Comparison of ENCODE assay signal across 12 cellular contexts in the genomic region with DNA sequence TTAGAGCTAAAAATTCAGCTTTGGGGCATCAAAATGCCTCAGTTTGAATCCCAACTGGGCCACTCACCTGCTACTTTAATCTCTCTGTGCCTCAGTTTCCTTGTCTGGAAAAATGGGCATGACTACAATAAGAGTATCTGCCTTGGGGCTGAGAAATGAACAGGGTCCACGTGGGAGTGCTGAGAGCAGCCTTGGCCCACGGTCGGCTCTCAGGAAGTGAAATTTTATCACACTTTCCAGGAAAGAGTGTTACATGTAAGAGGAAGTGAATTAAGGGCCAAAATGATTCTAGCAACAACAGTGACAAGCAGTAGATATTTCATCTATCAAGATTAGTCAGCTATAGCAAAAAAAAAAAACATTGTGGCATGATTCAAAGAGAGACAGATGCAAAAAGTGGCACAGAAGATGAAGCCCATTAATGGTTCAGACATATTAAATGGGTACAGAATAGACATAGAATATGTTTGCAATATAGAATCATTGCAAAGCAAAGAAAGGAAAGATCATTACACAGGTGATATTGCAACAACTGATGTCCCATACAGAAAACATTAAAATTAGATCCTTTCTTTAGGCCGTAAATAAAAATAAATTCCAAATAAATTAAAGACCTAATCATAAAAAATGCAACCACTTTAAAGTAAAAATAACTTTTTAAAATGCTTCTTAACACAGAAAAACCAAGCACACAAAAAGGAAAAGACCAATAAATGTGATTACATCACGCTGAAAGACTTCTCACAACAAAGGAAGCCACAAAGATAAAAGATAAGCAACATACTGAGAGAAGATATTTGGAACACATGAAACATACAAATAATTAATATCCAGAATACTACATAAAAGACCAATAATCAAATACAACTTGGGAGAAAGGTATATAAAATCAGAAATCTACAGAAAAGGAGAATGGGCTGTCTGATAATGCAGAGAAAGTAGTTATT. TPM values are rescaled to one million over a fixed set of nuclear protein-coding genes. Genes with fewer than 3 reads are reported as not detected.
DNase-seq lines count a peak whose midpoint lies in the region; FAIRE-seq lines count a peak whose summit lies in the region.
"Had no signal": no experiment of that assay in that cellular context is flagged by ENCODE, and none has a peak within 500 bp of the region (broad histone marks: within the 10 kb centered on the region; RNA-seq: fewer than 3 reads in every experiment).

No MANE protein-coding gene starts in this region.

- H3K4me3 ChIP-seq in mesendoderm (ENCODE audit: low read length), result no peak overlapping the region

- H3K18ac ChIP-seq in mesendoderm (ENCODE audit: low read length), result no peak overlapping the region

- H3K23ac ChIP-seq in mesendoderm (ENCODE audit: low read length), result no peak overlapping the region

- H3K36me3 ChIP-seq in mesendoderm (ENCODE audit: control insufficient read depth, insufficient read depth, low read length), result no peaks in the 10 kb centered on the region

- no peak overlapping the region for H3K4ac ChIP-seq in mesendoderm (ENCODE audit: low read depth, low read length)

- H3K79me2 ChIP-seq in mesendoderm (ENCODE audit: control insufficient read depth, insufficient read depth, low read length), result no peaks in the 10 kb centered on the region

- H3K4me1 ChIP-seq in mesendoderm (ENCODE audit: control insufficient read depth, low read depth, low read length), result no peaks in the 10 kb centered on the region

- H3K36me3 Mint-ChIP-seq in T-helper 2 cell treated with Interferon-gamma antibody and Interleukin-4, amounts not matched to agents 5 μg/mL and 100 μg/mL, for 36 hours (ENCODE audit: low read depth), result peaks cover 27% of the 10 kb centered on the region

- H2AK5ac ChIP-seq in mesendoderm (ENCODE audit: low read length), result no peak overlapping the region

- FAIRE-seq in endometrium (lab: Jason Lieb, UNC), result peak; percentile 50

- no peak overlapping the region for H4K5ac ChIP-seq in mesendoderm (ENCODE audit: low read length)

- no peak overlapping the region for H3K27ac ChIP-seq in mesendoderm (ENCODE audit: low read depth, low read length)

- H4K8ac ChIP-seq in mesendoderm (ENCODE audit: low read depth, low read length), result no peak overlapping the region

- peak; percentile 59 for DNase-seq in stimulated activated naive CD4-positive, alpha-beta T cell treated with Interleukin-2 at 50 U/mL for 16 hours (lab: John Stamatoyannopoulos, UW)
- DNase-seq in stimulated activated naive CD4-positive, alpha-beta T cell (lab: John Stamatoyannopoulos, UW), result no peak
- DNase-seq in T-helper 2 cell treated with Interferon-gamma antibody and Interleukin-4, amounts not matched to agents 5 μg/mL and 100 μg/mL, for 36 hours (ENCODE audit: low spot score), result peak; percentile 71
- no peak for DNase-seq in mesendoderm
- no peak for DNase-seq in NCI-H748 treated with DMSO at 0.1 percent for 48 hours (lab: John Stamatoyannopoulos, UW)
- DNase-seq in DMS153 treated with DMSO at 0.1 percent for 48 hours (lab: John Stamatoyannopoulos, UW; ENCODE audit: unreplicated experiment), result no peak
- DNase-seq in NCI-H345 treated with DMSO at 0.1 percent for 48 hours (lab: John Stamatoyannopoulos, UW; ENCODE audit: unreplicated experiment), result no peak
- DNase-seq: cortex of kidney, DMS153, NCI-H187 treated with DMSO at 0.1 percent for 48 hours, RPMI8226 had no signal

- H3K27me3 Mint-ChIP-seq in T-helper 2 cell treated with Interferon-gamma antibody and Interleukin-4, amounts not matched to agents 5 μg/mL and 100 μg/mL, for 36 hours (ENCODE audit: low read depth), result no peaks in the 10 kb centered on the region

- H2BK15ac ChIP-seq in mesendoderm (replicated peaks; ENCODE audit: low read depth), result no peak overlapping the region

- H2BK120ac ChIP-seq in mesendoderm (ENCODE audit: low read depth, low read length), result no peak overlapping the region

- no peaks in the 10 kb centered on the region for H3K27me3 ChIP-seq in mesendoderm (ENCODE audit: insufficient read depth, low read length, poor library complexity)

- H3K4me2 ChIP-seq in mesendoderm (ENCODE audit: low read length), result no peak overlapping the region

- H3K79me1 ChIP-seq in mesendoderm (ENCODE audit: low read length), result no peaks in the 10 kb centered on the region

- no peak overlapping the region for H2BK5ac ChIP-seq in mesendoderm (ENCODE audit: low read length)

- no peak overlapping the region for H3K56ac ChIP-seq in mesendoderm (ENCODE audit: low read length)

- peak overlapping the region; percentile 97 for H3K27ac Mint-ChIP-seq in T-helper 2 cell treated with Interferon-gamma antibody and Interleukin-4, amounts not matched to agents 5 μg/mL and 100 μg/mL, for 36 hours

- peaks cover 83% of the 10 kb centered on the region for H3K4me1 Mint-ChIP-seq in T-helper 2 cell treated with Interferon-gamma antibody and Interleukin-4, amounts not matched to agents 5 μg/mL and 100 μg/mL, for 36 hours (ENCODE audit: low read depth)

- peak overlapping the region; percentile 87 for H3K4me3 Mint-ChIP-seq in T-helper 2 cell treated with Interferon-gamma antibody and Interleukin-4, amounts not matched to agents 5 μg/mL and 100 μg/mL, for 36 hours

- no peak overlapping the region for H3K9ac ChIP-seq in mesendoderm (ENCODE audit: low read length)

- no peaks in the 10 kb centered on the region for H3K9me3 Mint-ChIP-seq in T-helper 2 cell treated with Interferon-gamma antibody and Interleukin-4, amounts not matched to agents 5 μg/mL and 100 μg/mL, for 36 hours

- WGBS in mesendoderm (ENCODE audit: extremely low coverage, insufficient coverage, low lambda C conversion rate), result no CpG with 5 or more reads among the region's 5 CpGs

RNA-seq across cellular contexts. Expression of gene TMEM273, which starts 4.3 kb away (rescaled TPM):
- 0.15 TPM for polyA plus RNA-seq in mesendoderm (2013, experiment 1 of 2)
- polyA plus RNA-seq in mesendoderm (2013, experiment 2 of 2), result 0.13 TPM

RNA-seq across cellular contexts. Expression of gene FAM170B, which starts 50.0 kb away (rescaled TPM):
- not detected for polyA plus RNA-seq in mesendoderm (2013, experiment 1 of 2)
- polyA plus RNA-seq in mesendoderm (2013, experiment 2 of 2), result not detected

Comparison
In these comparisons a context has a peak if more than half of its experiments do, and no peak if none do; other contexts are left out.
1. DNase-seq: peak in stimulated activated naive CD4-positive, alpha-beta T cell treated with Interleukin-2 at 50 U/mL for 16 hours (single experiment) and T-helper 2 cell treated with Interferon-gamma antibody and Interleukin-4, amounts not matched to agents 5 μg/mL and 100 μg/mL, for 36 hours (single experiment); none in stimulated activated naive CD4-positive, alpha-beta T cell (0 of 6), mesendoderm (single experiment), NCI-H748 treated with DMSO at 0.1 percent for 48 hours (single experiment), DMS153 treated with DMSO at 0.1 percent for 48 hours (single experiment) and NCI-H345 treated with DMSO at 0.1 percent for 48 hours (single experiment).